In the genomic region with DNA sequence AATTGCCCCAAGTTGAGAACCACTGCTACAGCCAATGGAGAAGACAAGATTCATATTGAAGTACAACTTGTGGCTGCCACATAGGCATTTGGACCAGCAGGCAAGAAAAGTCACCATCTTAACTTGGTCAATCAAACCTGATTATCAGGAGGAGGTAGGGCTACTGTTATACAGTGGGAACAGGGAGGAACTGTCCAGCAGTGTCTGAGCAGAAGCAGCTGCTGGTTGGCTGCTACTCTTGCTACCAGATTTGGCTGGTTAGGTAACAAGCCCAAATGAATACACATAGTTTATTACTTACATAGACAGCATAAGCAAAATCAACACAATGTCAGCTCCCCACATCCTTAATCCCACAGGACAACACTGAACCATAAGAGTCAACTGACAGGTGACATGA, we compare ENCODE assay signal across 16 cellular contexts. TPM values are rescaled to one million over a fixed set of nuclear protein-coding genes. Genes with fewer than 3 reads are reported as not detected.
DNase-seq lines count a peak whose midpoint lies in the region; ATAC-seq, FAIRE-seq and TF ChIP-seq lines count a peak whose summit lies in the region.
"Had no signal": no experiment of that assay in that cellular context is flagged by ENCODE, and none has a peak within 500 bp of the region (broad histone marks: within the 10 kb centered on the region; RNA-seq: fewer than 3 reads in every experiment).

No MANE protein-coding gene starts in this region.

- no peak overlapping the region for H3K4me3 Mint-ChIP-seq in GM23338
- no peak overlapping the region for H3K4me3 Mint-ChIP-seq in activated CD4-positive, alpha-beta memory T cell treated with anti-CD3 and anti-CD28 coated beads, Interleukin-2, amount 10 ng/mL, durations not matched to agents 7 days and 5 days
- H3K4me3 Mint-ChIP-seq: CD14-positive monocyte; CD8-positive, alpha-beta memory T cell had no signal

- H3K9me3 Mint-ChIP-seq in GM23338 = no peaks in the 10 kb centered on the region
- H3K9me3 Mint-ChIP-seq in activated CD4-positive, alpha-beta memory T cell treated with anti-CD3 and anti-CD28 coated beads, Interleukin-2, amount 10 ng/mL, durations not matched to agents 7 days and 5 days = peaks cover 2% of the 10 kb centered on the region
- H3K9me3 Mint-ChIP-seq: CD8-positive, alpha-beta memory T cell had no signal

- POLR2A ChIA-PET in HEK293 (lab: Yijun Ruan, JAX) = no interaction called here
- POLR2A ChIA-PET in K562 (lab: Yijun Ruan, JAX) = no interaction called here
- POLR2A ChIA-PET in activated CD4-positive, alpha-beta memory T cell treated with anti-CD3 and anti-CD28 coated beads, Interleukin-2, amount 10 ng/mL, durations not matched to agents 7 days and 5 days (lab: Charles Lee) = no interaction called here

- no peak overlapping the region for H3K4me3 ChIP-seq in GM23338
- no peak overlapping the region for H3K4me3 ChIP-seq in HEK293 (ENCODE audit: low read depth, low read length)
- H3K4me3 ChIP-seq in K562 = no peak overlapping the region
- no peak overlapping the region for H3K4me3 ChIP-seq in adrenal gland

- no peak for TF ChIP-seq CTCF in GM23338 (conservative IDR thresholded peaks at IDR 0.05; ENCODE audit: low read depth in 2 of 2)
- TF ChIP-seq CTCF in HEK293 (tag by site-specific recombination; IDR thresholded peaks at IDR 0.05) = no peak
- TF ChIP-seq CTCF in K562 (IDR thresholded peaks at IDR 0.05 in 2 of 3, conservative IDR thresholded peaks at IDR 0.05 in 1 of 3; ENCODE audit: insufficient read depth in 2 of 3, low read depth in 1 of 3, low read length in 3 of 3) = no peak
- TF ChIP-seq CTCF in adrenal gland (IDR thresholded peaks at IDR 0.05) = no peak

- H3K27me3 Mint-ChIP-seq in GM23338 (ENCODE audit: insufficient read depth, low read depth, poor library complexity) = no peaks in the 10 kb centered on the region
- H3K27me3 Mint-ChIP-seq in activated CD4-positive, alpha-beta memory T cell treated with anti-CD3 and anti-CD28 coated beads, Interleukin-2, amount 10 ng/mL, durations not matched to agents 7 days and 5 days = no peaks in the 10 kb centered on the region

- no peak overlapping the region for H3K27ac Mint-ChIP-seq in GM23338
- H3K27ac Mint-ChIP-seq in activated CD4-positive, alpha-beta memory T cell treated with anti-CD3 and anti-CD28 coated beads, Interleukin-2, amount 10 ng/mL, durations not matched to agents 7 days and 5 days = no peak overlapping the region
- H3K27ac Mint-ChIP-seq: CD14-positive monocyte; CD8-positive, alpha-beta memory T cell had no signal

- H3K9me3 ChIP-seq in HEK293 (ENCODE audit: control insufficient read depth, insufficient read depth, low read depth, low read length) = no peaks in the 10 kb centered on the region
- H3K9me3 ChIP-seq in K562 (replicated peaks; ENCODE audit: control insufficient read depth, insufficient read depth, low read depth, low read length) = 0 out of 2 replicates have a peak, but pooled peaks cover 2% of the 10 kb centered on the region
- H3K9me3 ChIP-seq in adrenal gland (replicated peaks in 1 of 3) = no peaks in the 10 kb centered on the region
- H3K9me3 ChIP-seq: Caco-2 had no signal

- CTCF ChIA-PET in HEK293 (lab: Yijun Ruan, JAX) = interaction anchor here (1.3 kb wide), 1 partner anchor 49 kb away, joined by 4 read pairs; no protein-coding TSS in a partner anchor
- CTCF ChIA-PET in K562 (lab: Yijun Ruan, JAX; ENCODE audit: low intra/inter-chr PET ratio) = no interaction called here
- CTCF ChIA-PET in activated CD4-positive, alpha-beta memory T cell treated with anti-CD3 and anti-CD28 coated beads, Interleukin-2, amount 10 ng/mL, durations not matched to agents 7 days and 5 days (lab: Charles Lee) = no interaction called here

- TF ChIP-seq RAD21 in K562 (CRISPR knock-in tag; conservative IDR thresholded peaks at IDR 0.05 in 1 of 2, IDR thresholded peaks at IDR 0.05 in 1 of 2) = no peak

- H3K9me1 ChIP-seq in K562 (ENCODE audit: control insufficient read depth, insufficient read depth, low read length) = no peaks in the 10 kb centered on the region

- H3K4me1 Mint-ChIP-seq in GM23338 = no peaks in the 10 kb centered on the region
- no peaks in the 10 kb centered on the region for H3K4me1 Mint-ChIP-seq in activated CD4-positive, alpha-beta memory T cell treated with anti-CD3 and anti-CD28 coated beads, Interleukin-2, amount 10 ng/mL, durations not matched to agents 7 days and 5 days
- H3K4me1 Mint-ChIP-seq: CD14-positive monocyte; CD8-positive, alpha-beta memory T cell had no signal

- H3K27me3 ChIP-seq in GM23338 (ENCODE audit: insufficient read depth) = no peaks in the 10 kb centered on the region
- no peaks in the 10 kb centered on the region; a peak in 1 of 5 replicates for H3K27me3 ChIP-seq in K562 (ENCODE audit: control insufficient read depth in 2 of 2, insufficient read depth in 2 of 2, low read length in 2 of 2)
- peaks cover 6% of the 10 kb centered on the region for H3K27me3 ChIP-seq in adrenal gland

- H3K4me2 ChIP-seq in GM23338 (no peak overlapping the region), K562 (ENCODE audit: insufficient read depth, low read length) (no peak overlapping the region)

- no peak for TF ChIP-seq EP300 in K562 (IDR thresholded peaks at IDR 0.05; ENCODE audit: low read length)

- H3K36me3 ChIP-seq in GM23338 (ENCODE audit: insufficient read depth) (no peaks in the 10 kb centered on the region), HEK293 (ENCODE audit: control insufficient read depth in 2 of 2, insufficient read depth in 1 of 2, low read length in 2 of 2) (no peaks in the 10 kb centered on the region), K562 (ENCODE audit: control insufficient read depth, insufficient read depth, low read length) (no peaks in the 10 kb centered on the region), adrenal gland (replicated peaks in 1 of 2) (no peaks in the 10 kb centered on the region)

- ATAC-seq in GM23338 (no peak), K562 (no peak)

- no peaks in the 10 kb centered on the region for H3K4me1 ChIP-seq in GM23338 (ENCODE audit: insufficient read depth)
- H3K4me1 ChIP-seq in HEK293 (ENCODE audit: control insufficient read depth, insufficient read depth, low read length) = no peaks in the 10 kb centered on the region
- H3K4me1 ChIP-seq in K562 (replicated peaks in 1 of 2; ENCODE audit: control insufficient read depth in 2 of 2, insufficient read depth in 2 of 2, low read length in 2 of 2) = no peaks in the 10 kb centered on the region
- no peaks in the 10 kb centered on the region for H3K4me1 ChIP-seq in adrenal gland (replicated peaks in 1 of 2)
- H3K4me1 ChIP-seq: Caco-2 had no signal

- H3K9ac ChIP-seq in K562 (ENCODE audit: insufficient read depth in 1 of 2, low read depth in 2 of 2, low read length in 2 of 2) = no peak overlapping the region

- no peaks in the 10 kb centered on the region for H4K20me1 ChIP-seq in GM23338 (replicated peaks; ENCODE audit: insufficient read depth)
- H4K20me1 ChIP-seq in K562 (replicated peaks; ENCODE audit: control insufficient read depth, insufficient read depth, low read length) = no peaks in the 10 kb centered on the region

- no peaks in the 10 kb centered on the region for H3K36me3 Mint-ChIP-seq in GM23338 (ENCODE audit: low read depth)
- no peaks in the 10 kb centered on the region for H3K36me3 Mint-ChIP-seq in activated CD4-positive, alpha-beta memory T cell treated with anti-CD3 and anti-CD28 coated beads, Interleukin-2, amount 10 ng/mL, durations not matched to agents 7 days and 5 days (ENCODE audit: low read depth)
- H3K36me3 Mint-ChIP-seq: CD14-positive monocyte; CD8-positive, alpha-beta memory T cell had no signal

- TF ChIP-seq POLR2A in K562 (conservative IDR thresholded peaks at IDR 0.05) (no peak), adrenal gland (IDR thresholded peaks at IDR 0.05) (no peak)

- no peak for FAIRE-seq in K562 (lab: Jason Lieb, UNC)
- FAIRE-seq: H54 had no signal

- no peaks in the 10 kb centered on the region for H3K79me2 ChIP-seq in GM23338 (replicated peaks; ENCODE audit: insufficient read depth)
- H3K79me2 ChIP-seq in K562 (ENCODE audit: control insufficient read depth, insufficient read depth, low read length) = no peaks in the 10 kb centered on the region

- H3K27ac ChIP-seq in GM23338 (ENCODE audit: low read depth) = no peak overlapping the region
- no peak overlapping the region for H3K27ac ChIP-seq in HEK293 (ENCODE audit: extremely low read depth, low read depth, low read length)
- H3K27ac ChIP-seq in K562 (ENCODE audit: extremely low read depth, low read depth, low read length) = no peak overlapping the region
- H3K27ac ChIP-seq in adrenal gland = no peak overlapping the region

- intact Hi-C loops in K562 (cut with micrococcal nuclease) (no loop called here), adrenal gland (cut with DNase I) (no loop called here)

- no peak for DNase-seq in GM23338 (ENCODE audit: low spot score)
- DNase-seq in K562 (ENCODE audit: extremely low read depth in 1 of 4, low spot score in 3 of 4) = no peak
- peak; percentile 4 for DNase-seq in iris pigment epithelial cell (ENCODE audit: low read depth)
- DNase-seq in adrenal gland = no peak
- no peak for DNase-seq in NCI-H1105 treated with DMSO at 0.1 percent for 48 hours (lab: John Stamatoyannopoulos, UW)
- no peak for DNase-seq in activated CD4-positive, alpha-beta memory T cell treated with anti-CD3 and anti-CD28 coated beads, Interleukin-2, amount 10 ng/mL, durations not matched to agents 7 days and 5 days
- DNase-seq: Caco-2; CD8-positive, alpha-beta memory T cell; DND-41; GDM1; IMR-90 had no signal

- in situ Hi-C loops in K562 (cut with MboI) = no loop called here

- no peaks in the 10 kb centered on the region for H3K9me2 ChIP-seq in GM23338 (ENCODE audit: insufficient read depth)

- H3F3A ChIP-seq in GM23338 (replicated peaks; ENCODE audit: low read depth) = no peaks in the 10 kb centered on the region

- H2AFZ ChIP-seq in GM23338 (no peak overlapping the region), K562 (ENCODE audit: low read depth, low read length) (no peak overlapping the region)

- no TSS peak for BruUV-seq in K562 (replicated peaks; lab: Mats Ljungman, UMichigan)

RNA-seq across cellular contexts. Expression of gene ATP1B4, which starts 39.4 kb away (rescaled TPM):
- total RNA-seq in GM23338 (2014; rRNA removed; shearing (Covaris generic)) = not detected in 2 replicates
- polyA plus RNA-seq in GM23338 (2016; fragmentation: Nextera tagmentation; extraction: Ambion mirVana) = not detected in 2 replicates
- not detected in 2 replicates for total RNA-seq in K562 (2011; cell fraction: chromatin; rRNA removed; ENCODE audit: low replicate concordance)
- not detected in 2 replicates for total RNA-seq in K562 (2011; cell fraction: nucleolus; rRNA removed)
- not detected in 2 replicates for total RNA-seq in K562 (2011; cell fraction: nucleoplasm; rRNA removed)
- 0.18 TPM in 1 of 2 replicates, not detected in the other for total RNA-seq in K562 (2014; rRNA removed)
- not detected in 2 replicates for total RNA-seq in K562 (2014; rRNA removed; fragmentation: Illumina TruSeq; extraction: Trizol)
- total RNA-seq in K562 (2015; rRNA removed; fragmentation: Illumina TruSeq; extraction: Trizol) = 0.04 TPM in 2 replicates
- total RNA-seq in K562 (2021) = not detected in 2 replicates
- polyA plus RNA-seq in K562 (2011; rRNA removed) = not detected in 2 replicates
- not detected in 2 replicates for polyA plus RNA-seq in K562 (2011; cell fraction: cytosol; rRNA removed)
- polyA plus RNA-seq in K562 (2011; cell fraction: nucleus; rRNA removed) = not detected in 2 replicates
- 0.04 and 0.14 TPM in 2 replicates for polyA plus RNA-seq in K562 (2012)
- 0.04 TPM in 1 of 2 replicates, not detected in the other for polyA plus RNA-seq in K562 (2014; fragmentation: Illumina TruSeq; extraction: Trizol)
- polyA plus RNA-seq in K562 (2014; fragmentation: Nextera tagmentation; extraction: Ambion mirVana) = not detected
- polyA plus RNA-seq in K562 (2014; rRNA removed) = not detected in 2 replicates
- polyA minus RNA-seq in K562 (2011; rRNA and poly(A)+ RNA removed) = not detected in 2 replicates
- polyA minus RNA-seq in K562 (2011; cell fraction: cytosol; rRNA and poly(A)+ RNA removed) = not detected in 2 replicates
- not detected in 2 replicates for polyA minus RNA-seq in K562 (2011; cell fraction: nucleus; rRNA and poly(A)+ RNA removed)
- not detected for total RNA-seq in adrenal gland
- polyA plus RNA-seq in adrenal gland = not detected
- not detected for total RNA-seq in activated CD4-positive, alpha-beta memory T cell treated with anti-CD3 and anti-CD28 coated beads, Interleukin-2, amount 10 ng/mL, durations not matched to agents 7 days and 5 days
- total RNA-seq: A673; Caco-2; CD8-positive, alpha-beta memory T cell; IMR-90 had no signal
- polyA plus RNA-seq: BJ; CD14-positive monocyte; CD8-positive, alpha-beta memory T cell; IMR-90 had no signal
